In the genomic region with DNA sequence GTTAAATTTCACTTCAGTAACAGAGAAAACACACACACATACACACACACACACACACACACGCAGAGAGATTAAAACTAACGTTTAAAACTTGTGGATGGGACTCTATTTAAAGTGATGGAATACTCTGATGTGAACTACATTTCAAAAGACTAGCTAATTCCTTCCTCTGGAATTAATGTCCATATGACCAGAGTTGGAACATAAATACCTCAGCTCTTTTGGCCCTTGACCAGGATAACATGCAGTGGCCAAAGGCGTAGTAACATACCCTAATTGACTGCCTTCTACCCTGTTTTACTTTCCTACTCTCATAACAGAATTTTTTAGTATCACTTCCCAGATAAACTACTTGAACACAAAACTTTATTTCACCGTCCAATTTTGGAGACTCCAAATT, we compare ENCODE assay signal across 19 cellular contexts.
A peak's percentile ranks its signal among the peaks of the same experiment; 100 is the strongest.
DNase-seq lines count a peak whose midpoint lies in the region; ATAC-seq, FAIRE-seq and TF ChIP-seq lines count a peak whose summit lies in the region.
"Had no signal": no experiment of that assay in that cellular context is flagged by ENCODE, and none has a peak within 500 bp of the region (broad histone marks: within the 10 kb centered on the region; RNA-seq: fewer than 3 reads in every experiment).

No MANE protein-coding gene starts in this region.

- no peaks in the 10 kb centered on the region for H3K27me3 ChIP-seq in suprapubic skin
- H3K27me3 ChIP-seq: BE2C had no signal

- H3K4me3 ChIP-seq in A549 = no peak overlapping the region
- no peak overlapping the region for H3K4me3 ChIP-seq in choroid plexus epithelial cell (ENCODE audit: low read depth, low read length)
- no peak overlapping the region for H3K4me3 ChIP-seq in suprapubic skin

- POLR2A ChIA-PET in A549 (lab: Yijun Ruan, JAX) = no interaction called here

- no peak for ATAC-seq in A549

- TF ChIP-seq EP300 in A549 (IDR thresholded peaks at IDR 0.05) (no peak), suprapubic skin (IDR thresholded peaks at IDR 0.05) (no peak)

- no peaks in the 10 kb centered on the region for H3K36me3 ChIP-seq in suprapubic skin
- H3K36me3 ChIP-seq: BE2C had no signal

- H3K4me2 ChIP-seq in A549 = no peak overlapping the region

- TF ChIP-seq POLR2A in A549 (IDR thresholded peaks at IDR 0.05; ENCODE audit: low read length) (no peak), suprapubic skin (IDR thresholded peaks at IDR 0.05) (no peak)

- TF ChIP-seq RAD21 in A549 (conservative IDR thresholded peaks at IDR 0.05 in 1 of 2, IDR thresholded peaks at IDR 0.05 in 1 of 2) = no peak

- WGBS in A549 (ENCODE audit: missing lambda C conversion rate) = 63% methylated on average over 4 of the region's 4 CpGs
- WGBS in suprapubic skin = 72% methylated on average over 4 of the region's 4 CpGs

- H3K27ac ChIP-seq in A549 (no peak overlapping the region), suprapubic skin (no peak overlapping the region)
- H3K27ac ChIP-seq: C4-2B had no signal

- H3K9me3 ChIP-seq in A549 (no peaks in the 10 kb centered on the region), suprapubic skin (no peaks in the 10 kb centered on the region)
- H3K9me3 ChIP-seq: BE2C had no signal

- TF ChIP-seq CTCF in A549 (IDR thresholded peaks at IDR 0.05) (no peak), choroid plexus epithelial cell (conservative IDR thresholded peaks at IDR 0.05; ENCODE audit: low read depth, low read length) (no peak), suprapubic skin (IDR thresholded peaks at IDR 0.05) (no peak)

- CTCF ChIA-PET in A549 (lab: Yijun Ruan, JAX) = no interaction called here

- peak; percentile 39 for FAIRE-seq in A549 (lab: Jason Lieb, UNC)
- FAIRE-seq: D721Med, GM18507, HepG2, HTR-8/SVneo had no signal

- H3K4me1 ChIP-seq in A549 (peaks cover 20% of the 10 kb centered on the region; the same call in 2 of the 3 replicates), suprapubic skin (no peaks in the 10 kb centered on the region)
- H3K4me1 ChIP-seq: BE2C had no signal

- DNase-seq in A549 (ENCODE audit: low read depth in 1 of 2, low spot score in 1 of 2) (no peak), choroid plexus epithelial cell (ENCODE audit: low read depth) (peak; percentile 2), left kidney (ENCODE audit: low read depth, low spot score) (peak; percentile 69), renal cortical epithelial cell (ENCODE audit: low read depth) (peak; percentile 66), suprapubic skin (ENCODE audit: low spot score in 2 of 2) (no peak), AG20443 (ENCODE audit: low spot score) (no peak), NCI-H187 treated with DMSO at 0.1 percent for 48 hours (lab: John Stamatoyannopoulos, UW) (no peak)
- DNase-seq in stimulated activated naive CD4-positive, alpha-beta T cell treated with Interleukin-2 at 50 U/mL for 16 hours (lab: John Stamatoyannopoulos, UW) = no peak
- DNase-seq: 8988T; BE2C; CD4-positive, alpha-beta memory T cell; DMS53; HCEC 1CT; HFFc6 had no signal

TF ChIP-seq in A549, 52 proteins besides CTCF, POLR2A, EP300 and RAD21:
- TF ChIP-seq EHF (CRISPR knock-in tag; IDR thresholded peaks at IDR 0.05) (no peak), HEYL (CRISPR knock-in tag; IDR thresholded peaks at IDR 0.05) (no peak), ZFP36 (IDR thresholded peaks at IDR 0.05; ENCODE audit: borderline replicate concordance, partially characterized antibody) (no peak), TFCP2L1 (CRISPR knock-in tag; IDR thresholded peaks at IDR 0.05) (no peak), HOXB5 (CRISPR knock-in tag; IDR thresholded peaks at IDR 0.05) (no peak), CHD2 (IDR thresholded peaks at IDR 0.05; ENCODE audit: low read length, partially characterized antibody) (no peak), SREBF2 (IDR thresholded peaks at IDR 0.05) (no peak), PHF8 (IDR thresholded peaks at IDR 0.05; ENCODE audit: borderline replicate concordance, low read depth) (no peak), GATA3 (IDR thresholded peaks at IDR 0.05; ENCODE audit: borderline replicate concordance) (no peak), KDM5A (IDR thresholded peaks at IDR 0.05) (no peak), SMC3 (IDR thresholded peaks at IDR 0.05) (no peak), EHMT2 (IDR thresholded peaks at IDR 0.05; ENCODE audit: low read depth) (no peak), HOXA7 (CRISPR knock-in tag; IDR thresholded peaks at IDR 0.05) (no peak)
- TF ChIP-seq, protein P1, sequence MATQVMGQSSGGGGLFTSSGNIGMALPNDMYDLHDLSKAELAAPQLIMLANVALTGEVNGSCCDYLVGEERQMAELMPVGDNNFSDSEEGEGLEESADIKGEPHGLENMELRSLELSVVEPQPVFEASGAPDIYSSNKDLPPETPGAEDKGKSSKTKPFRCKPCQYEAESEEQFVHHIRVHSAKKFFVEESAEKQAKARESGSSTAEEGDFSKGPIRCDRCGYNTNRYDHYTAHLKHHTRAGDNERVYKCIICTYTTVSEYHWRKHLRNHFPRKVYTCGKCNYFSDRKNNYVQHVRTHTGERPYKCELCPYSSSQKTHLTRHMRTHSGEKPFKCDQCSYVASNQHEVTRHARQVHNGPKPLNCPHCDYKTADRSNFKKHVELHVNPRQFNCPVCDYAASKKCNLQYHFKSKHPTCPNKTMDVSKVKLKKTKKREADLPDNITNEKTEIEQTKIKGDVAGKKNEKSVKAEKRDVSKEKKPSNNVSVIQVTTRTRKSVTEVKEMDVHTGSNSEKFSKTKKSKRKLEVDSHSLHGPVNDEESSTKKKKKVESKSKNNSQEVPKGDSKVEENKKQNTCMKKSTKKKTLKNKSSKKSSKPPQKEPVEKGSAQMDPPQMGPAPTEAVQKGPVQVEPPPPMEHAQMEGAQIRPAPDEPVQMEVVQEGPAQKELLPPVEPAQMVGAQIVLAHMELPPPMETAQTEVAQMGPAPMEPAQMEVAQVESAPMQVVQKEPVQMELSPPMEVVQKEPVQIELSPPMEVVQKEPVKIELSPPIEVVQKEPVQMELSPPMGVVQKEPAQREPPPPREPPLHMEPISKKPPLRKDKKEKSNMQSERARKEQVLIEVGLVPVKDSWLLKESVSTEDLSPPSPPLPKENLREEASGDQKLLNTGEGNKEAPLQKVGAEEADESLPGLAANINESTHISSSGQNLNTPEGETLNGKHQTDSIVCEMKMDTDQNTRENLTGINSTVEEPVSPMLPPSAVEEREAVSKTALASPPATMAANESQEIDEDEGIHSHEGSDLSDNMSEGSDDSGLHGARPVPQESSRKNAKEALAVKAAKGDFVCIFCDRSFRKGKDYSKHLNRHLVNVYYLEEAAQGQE (IDR thresholded peaks at IDR 0.05) = no peak
- TF ChIP-seq, protein P2, sequence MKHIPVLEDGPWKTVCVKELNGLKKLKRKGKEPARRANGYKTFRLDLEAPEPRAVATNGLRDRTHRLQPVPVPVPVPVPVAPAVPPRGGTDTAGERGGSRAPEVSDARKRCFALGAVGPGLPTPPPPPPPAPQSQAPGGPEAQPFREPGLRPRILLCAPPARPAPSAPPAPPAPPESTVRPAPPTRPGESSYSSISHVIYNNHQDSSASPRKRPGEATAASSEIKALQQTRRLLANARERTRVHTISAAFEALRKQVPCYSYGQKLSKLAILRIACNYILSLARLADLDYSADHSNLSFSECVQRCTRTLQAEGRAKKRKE (CRISPR knock-in tag; IDR thresholded peaks at IDR 0.05; ENCODE audit: low read depth) = no peak
- TF ChIP-seq, protein P3, sequence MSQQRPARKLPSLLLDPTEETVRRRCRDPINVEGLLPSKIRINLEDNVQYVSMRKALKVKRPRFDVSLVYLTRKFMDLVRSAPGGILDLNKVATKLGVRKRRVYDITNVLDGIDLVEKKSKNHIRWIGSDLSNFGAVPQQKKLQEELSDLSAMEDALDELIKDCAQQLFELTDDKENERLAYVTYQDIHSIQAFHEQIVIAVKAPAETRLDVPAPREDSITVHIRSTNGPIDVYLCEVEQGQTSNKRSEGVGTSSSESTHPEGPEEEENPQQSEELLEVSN (IDR thresholded peaks at IDR 0.05; ENCODE audit: borderline replicate concordance, low read depth) = no peak
- TF ChIP-seq, protein P4, sequence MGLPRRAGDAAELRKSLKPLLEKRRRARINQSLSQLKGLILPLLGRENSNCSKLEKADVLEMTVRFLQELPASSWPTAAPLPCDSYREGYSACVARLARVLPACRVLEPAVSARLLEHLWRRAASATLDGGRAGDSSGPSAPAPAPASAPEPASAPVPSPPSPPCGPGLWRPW (IDR thresholded peaks at IDR 0.05) = no peak

Comparison
In these comparisons a context has a peak if more than half of its experiments do, and no peak if none do; other contexts are left out.
1. DNase-seq: peak in choroid plexus epithelial cell (single experiment), left kidney (single experiment) and renal cortical epithelial cell (single experiment); none in A549 (0 of 2), suprapubic skin (0 of 2), AG20443 (single experiment), NCI-H187 treated with DMSO at 0.1 percent for 48 hours (single experiment) and stimulated activated naive CD4-positive, alpha-beta T cell treated with Interleukin-2 at 50 U/mL for 16 hours (single experiment).